Comparison of ENCODE assay signal across 1 cellular context in genomic region chr2:27707462-27708256, GRCh38.
TF ChIP-seq lines count a peak whose summit lies in the region.

No MANE protein-coding gene starts in this region.

TF ChIP-seq in WTC11, 78 proteins besides CTCF, POLR2A, EP300 and RAD21:
- no peak for TF ChIP-seq CDX4 (CRISPR knock-in tag; IDR thresholded peaks at IDR 0.05; ENCODE audit: borderline replicate concordance)
- no peak for TF ChIP-seq USF1 (CRISPR knock-in tag; IDR thresholded peaks at IDR 0.05)
- no peak for TF ChIP-seq OVOL2 (CRISPR knock-in tag; IDR thresholded peaks at IDR 0.05; ENCODE audit: borderline replicate concordance)
- TF ChIP-seq NR2C2 (CRISPR knock-in tag; IDR thresholded peaks at IDR 0.05) = no peak
- no peak for TF ChIP-seq STAT6 (CRISPR knock-in tag; conservative IDR thresholded peaks at IDR 0.05; ENCODE audit: low read depth)
- TF ChIP-seq AFF4 (CRISPR knock-in tag; IDR thresholded peaks at IDR 0.05; ENCODE audit: borderline replicate concordance) = no peak
- no peak for TF ChIP-seq ZNF512 (CRISPR knock-in tag; IDR thresholded peaks at IDR 0.05; ENCODE audit: borderline replicate concordance)
- no peak for TF ChIP-seq E2F1 (CRISPR knock-in tag; IDR thresholded peaks at IDR 0.05)
- no peak for TF ChIP-seq ZNF281 (CRISPR knock-in tag; IDR thresholded peaks at IDR 0.05)
- TF ChIP-seq ZNF396 (CRISPR knock-in tag; IDR thresholded peaks at IDR 0.05; ENCODE audit: borderline replicate concordance) = no peak
